ENCODE assay signal across 14 cellular contexts in the genomic region with DNA sequence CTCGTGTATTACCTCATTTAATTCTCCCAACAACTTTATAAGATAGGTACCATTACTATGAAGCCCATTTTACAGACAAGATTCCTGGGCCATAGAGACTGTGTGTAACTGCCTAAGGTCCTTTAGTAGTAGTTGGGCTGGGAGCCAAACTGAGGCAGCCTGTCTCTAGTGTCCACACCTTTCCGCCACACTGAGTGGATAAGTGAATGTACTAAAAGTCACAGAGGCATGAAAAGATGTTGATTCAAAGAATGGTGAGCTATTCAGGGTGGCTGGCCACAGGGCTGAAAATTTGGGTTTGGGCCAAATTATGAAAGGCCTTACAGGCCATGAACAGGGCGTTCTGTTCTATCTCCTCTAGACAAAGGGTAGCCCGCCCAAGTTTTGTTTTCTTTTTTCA.
"Had no signal": no experiment of that assay in that cellular context is flagged by ENCODE, and none has a peak within 500 bp of the region (broad histone marks: within the 10 kb centered on the region; RNA-seq: fewer than 3 reads in every experiment).

No MANE protein-coding gene starts in this region.

- H3K27me3 Mint-ChIP-seq: stimulated activated naive B cell treated with anti-CD40 and anti-IgM and Interleukin-4, amounts not matched to agents 10 μg/mL and 1 μg/mL and 100 μg/mL, for 72 hours; type B pancreatic cell had no signal

- H3K4me3 Mint-ChIP-seq: activated naive CD4-positive, alpha-beta T cell treated with anti-CD3 and anti-CD28 coated beads, Interleukin-2, amount 10 ng/mL, durations not matched to agents 7 days and 5 days; natural killer cell; stimulated activated naive B cell treated with anti-CD40 and anti-IgM and Interleukin-4, amounts not matched to agents 10 μg/mL and 1 μg/mL and 100 μg/mL, for 72 hours; type B pancreatic cell had no signal

- H3K9me3 Mint-ChIP-seq: activated naive CD4-positive, alpha-beta T cell treated with anti-CD3 and anti-CD28 coated beads, Interleukin-2, amount 10 ng/mL, durations not matched to agents 7 days and 5 days; activated T-helper 2 cell treated with anti-CD3 and anti-CD28 coated beads, Interferon-gamma antibody, Interleukin-2, Interleukin-4, amounts not matched to agents 10 μg/mL and 5 μg/mL and 100 μg/mL, durations not matched to agents 14 hours and 24 hours and 36 hours; natural killer cell had no signal

- H3K27ac Mint-ChIP-seq: activated naive CD4-positive, alpha-beta T cell treated with anti-CD3 and anti-CD28 coated beads, Interleukin-2, amount 10 ng/mL, durations not matched to agents 7 days and 5 days; activated T-helper 2 cell treated with anti-CD3 and anti-CD28 coated beads, Interferon-gamma antibody, Interleukin-2, Interleukin-4, amounts not matched to agents 10 μg/mL and 5 μg/mL and 100 μg/mL, durations not matched to agents 14 hours and 24 hours and 36 hours; natural killer cell; stimulated activated naive B cell treated with anti-CD40 and anti-IgM and Interleukin-4, amounts not matched to agents 10 μg/mL and 1 μg/mL and 100 μg/mL, for 72 hours had no signal

- ATAC-seq: heart right ventricle; left lung; natural killer cell; stimulated activated naive B cell treated with anti-CD40 and anti-IgM and Interleukin-4, amounts not matched to agents 10 μg/mL and 1 μg/mL and 100 μg/mL, for 72 hours had no signal

- H3K36me3 Mint-ChIP-seq: activated naive CD4-positive, alpha-beta T cell treated with anti-CD3 and anti-CD28 coated beads, Interleukin-2, amount 10 ng/mL, durations not matched to agents 7 days and 5 days; natural killer cell had no signal

- DNase-seq: activated CD4-positive, alpha-beta T cell treated with anti-CD3 and anti-CD28 coated beads, Interleukin-2, amount 50 U/mL, for 1 hour; activated CD4-positive, CD25-positive, alpha-beta regulatory T cell; activated naive CD4-positive, alpha-beta T cell treated with anti-CD3 and anti-CD28 coated beads, Interleukin-2, amount 10 ng/mL, durations not matched to agents 7 days and 5 days; caudate nucleus; colonic mucosa; foreskin melanocyte; heart right ventricle; left lung; natural killer cell; sigmoid colon; stimulated activated CD4-positive, alpha-beta T cell treated with anti-CD3 and anti-CD28 coated beads, Interleukin-2, amount 100 ng/mL, for 24 hours; stimulated activated naive B cell treated with anti-CD40 and anti-IgM and Interleukin-4, amounts not matched to agents 10 μg/mL and 1 μg/mL and 100 μg/mL, for 72 hours had no signal

- H3K4me1 Mint-ChIP-seq: activated naive CD4-positive, alpha-beta T cell treated with anti-CD3 and anti-CD28 coated beads, Interleukin-2, amount 10 ng/mL, durations not matched to agents 7 days and 5 days; natural killer cell; stimulated activated naive B cell treated with anti-CD40 and anti-IgM and Interleukin-4, amounts not matched to agents 10 μg/mL and 1 μg/mL and 100 μg/mL, for 72 hours had no signal
